20 cellular contexts compared by ENCODE assay signal in the genomic region with DNA sequence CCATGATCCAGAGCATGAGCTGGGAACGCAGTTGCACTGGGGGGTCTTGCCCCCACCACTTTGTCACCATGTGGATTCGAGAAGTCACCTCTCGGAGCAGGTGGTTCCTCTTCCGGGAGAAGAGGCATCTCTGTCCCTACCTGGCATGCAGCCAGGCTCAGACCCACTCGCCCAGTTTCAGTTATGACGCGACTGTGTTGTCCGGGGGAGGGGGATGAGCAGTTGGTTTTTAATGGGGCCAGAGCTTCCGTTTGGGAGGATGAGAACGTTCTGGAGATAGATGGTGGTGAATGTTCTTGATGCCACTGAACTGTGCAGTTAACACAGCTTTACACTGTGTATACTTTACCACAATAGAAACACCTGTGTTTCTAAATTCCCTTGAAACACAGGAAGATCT. TPM values are rescaled to one million over a fixed set of nuclear protein-coding genes. Genes with fewer than 3 reads are reported as not detected.
DNase-seq lines count a peak whose midpoint lies in the region; ATAC-seq lines count a peak whose summit lies in the region.
"Had no signal": no experiment of that assay in that cellular context is flagged by ENCODE, and none has a peak within 500 bp of the region (broad histone marks: within the 10 kb centered on the region; RNA-seq: fewer than 3 reads in every experiment).

No MANE protein-coding gene starts in this region.

- H3K4me1 ChIP-seq in aorta (ENCODE audit: control insufficient read depth in 1 of 2, insufficient read depth in 2 of 2, low read length in 2 of 2): no peaks in the 10 kb centered on the region

- WGBS in aorta, 2 donors: 73 to 76% methylated on average over 10 of the region's 10 CpGs

- in situ Hi-C loops in KBM-7 (cut with MboI; ENCODE audit: low pct_unique_long_range_greater_than_20kb, low sequenced_read_pairs): no loop called here

- no peaks in the 10 kb centered on the region for H3K36me3 ChIP-seq in aorta (ENCODE audit: control insufficient read depth in 1 of 2, insufficient read depth in 2 of 2, low read length in 1 of 2)
- H3K36me3 ChIP-seq: BLaER1 treated with 17β-estradiol and CSF1 and Interleukin-3, amounts not matched to agents 10 nM and 100 nM had no signal

- H3K9me3 ChIP-seq in aorta (ENCODE audit: control insufficient read depth, low read length): no peaks in the 10 kb centered on the region

- intact Hi-C loops in aorta (cut with DNase I): no loop called here

- DNase-seq in NCI-H1417 (lab: John Stamatoyannopoulos, UW) (peak in 2 of 3 experiments; percentile 18 to 44), NCI-H1417 treated with DMSO at 0.1 percent for 48 hours (lab: John Stamatoyannopoulos, UW) (no peak), KBM-7 (peak; percentile 40), NCI-H510A (lab: John Stamatoyannopoulos, UW) (peak; percentile 54), SHP77 (lab: John Stamatoyannopoulos, UW) (peak; percentile 42 to 68), retina (no peak), aorta (no peak)
- DNase-seq: 8988T, DND-41, GDM1, GM23248, Karpas-422, NCI-H1694 treated with DMSO at 0.1 percent for 48 hours, NCI-H226, OCI-M1, T-cell, T1000 had no signal

- H3K27me3 ChIP-seq in aorta (ENCODE audit: control insufficient read depth in 1 of 2, insufficient read depth in 2 of 2, low read length in 1 of 2): no peaks in the 10 kb centered on the region
- H3K27me3 ChIP-seq: BLaER1 treated with 17β-estradiol and CSF1 and Interleukin-3, amounts not matched to agents 10 nM and 100 nM had no signal

- H3K27ac ChIP-seq in aorta (ENCODE audit: low read depth in 1 of 2, low read length in 2 of 2): no peak overlapping the region
- H3K27ac ChIP-seq: BLaER1 treated with 17β-estradiol and CSF1 and Interleukin-3, amounts not matched to agents 10 nM and 100 nM; GM23248 had no signal

- ATAC-seq in HG03135 (IDR thresholded peaks at IDR 0.05; ENCODE audit: unreplicated experiment) (no peak), aorta (ENCODE audit: low FRiP score) (no peak)
- ATAC-seq: HCT116, T-cell had no signal

- H3K4me3 ChIP-seq in aorta (ENCODE audit: low read length in 2 of 2): no peak overlapping the region
- H3K4me3 ChIP-seq: BLaER1 treated with 17β-estradiol and CSF1 and Interleukin-3, amounts not matched to agents 10 nM and 100 nM; GM23248 had no signal

RNA-seq across cellular contexts. Expression of a gene that starts 41.5 kb away (rescaled TPM):
- 10 to 100 TPM; 22.0 to 27.8 TPM for total RNA-seq in aorta
- 1 to 10 TPM; 4.2 to 4.3 TPM for polyA plus RNA-seq in aorta

RNA-seq across cellular contexts. Expression of a gene that starts 46.3 kb away (rescaled TPM):
- total RNA-seq in aorta: 10 to 100 TPM; 52.1 to 88.3 TPM
- polyA plus RNA-seq in aorta: 100 to 1,000 TPM in 1 of 2 donors, 10 to 100 TPM in 1; 22.7 to 137 TPM

Comparison
In these comparisons a context has a peak if more than half of its experiments do, and no peak if none do; other contexts are left out.
1. DNase-seq: peak in NCI-H1417 (2 of 3), KBM-7 (single experiment), NCI-H510A (single experiment) and SHP77 (2 of 2); none in NCI-H1417 treated with DMSO at 0.1 percent for 48 hours (single experiment), retina (single experiment) and aorta (0 of 2).